ENCODE assay signal across 1 cellular context in genomic region chr7:105336009-105336408, GRCh38.
TF ChIP-seq lines count a peak whose summit lies in the region.

No MANE protein-coding gene starts in this region.

TF ChIP-seq in GM23338, 12 proteins besides CTCF, POLR2A, EP300 and RAD21 (continued from another document):
- TF ChIP-seq ETS1 (IDR thresholded peaks at IDR 0.05) (no peak), NANOG (IDR thresholded peaks at IDR 0.05; ENCODE audit: borderline replicate concordance) (no peak), EZH2phosphoT487 (IDR thresholded peaks at IDR 0.05; ENCODE audit: unreplicated experiment) (no peak), ZNF331 (CRISPR knock-in tag; IDR thresholded peaks at IDR 0.05; ENCODE audit: low read depth) (no peak), ZNF114 (CRISPR knock-in tag; IDR thresholded peaks at IDR 0.05) (no peak), CREB1 (CRISPR knock-in tag; IDR thresholded peaks at IDR 0.05; ENCODE audit: low read depth) (no peak), REST (IDR thresholded peaks at IDR 0.05; ENCODE audit: unreplicated experiment) (no peak), JUNB (IDR thresholded peaks at IDR 0.05; ENCODE audit: unreplicated experiment) (no peak)
